Comparison of ENCODE assay signal across 19 cellular contexts in the genomic region with DNA sequence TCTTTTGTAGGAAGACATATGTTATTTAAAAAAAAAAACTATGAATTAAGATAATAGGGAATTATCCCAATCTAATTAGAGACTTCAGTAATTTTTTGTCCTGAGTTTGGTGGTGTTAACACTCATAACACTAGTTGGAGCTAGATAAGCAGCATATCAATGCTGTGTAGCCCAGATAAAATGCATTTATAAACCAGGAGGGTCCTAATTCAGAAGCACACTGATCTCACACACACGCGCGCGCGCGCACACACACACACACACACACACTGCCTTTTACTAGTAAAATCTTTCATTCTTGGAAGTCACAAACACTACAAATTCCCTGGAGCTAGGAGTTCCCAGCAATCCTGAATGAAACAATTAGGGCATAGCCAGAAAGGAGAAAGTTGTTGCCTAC. TPM values are rescaled to one million over a fixed set of nuclear protein-coding genes. Genes with fewer than 3 reads are reported as not detected.
A peak's percentile ranks its signal among the peaks of the same experiment; 100 is the strongest.
DNase-seq lines count a peak whose midpoint lies in the region; ATAC-seq and TF ChIP-seq lines count a peak whose summit lies in the region.
"Had no signal": no experiment of that assay in that cellular context is flagged by ENCODE, and none has a peak within 500 bp of the region (broad histone marks: within the 10 kb centered on the region; RNA-seq: fewer than 3 reads in every experiment).

No MANE protein-coding gene starts in this region.

- H3K27ac ChIP-seq in breast epithelium (no peak overlapping the region), upper lobe of right lung (no peak overlapping the region)
- H3K27ac ChIP-seq: parathyroid adenoma had no signal

- peaks cover 47% of the 10 kb centered on the region for H3K27me3 Mint-ChIP-seq in MCF 10A (ENCODE audit: insufficient read depth, unreplicated experiment)
- peaks cover 26% of the 10 kb centered on the region for H3K27me3 Mint-ChIP-seq in nephron (ENCODE audit: low read depth)

- H3K27ac Mint-ChIP-seq in MCF 10A (ENCODE audit: low read depth, unreplicated experiment) (no peak overlapping the region), nephron (peak overlapping the region; percentile 77 to 96 (median 88))
- H3K27ac Mint-ChIP-seq: CD8-positive, alpha-beta T cell; effector memory CD8-positive, alpha-beta T cell; HFFc6; stimulated activated naive CD8-positive, alpha-beta T cell treated with anti-CD3 and anti-CD28 coated beads, Interleukin-15, Interleukin-2, amounts not matched to agents 100 ng/mL and 50 ng/mL, for 24 hours had no signal

- H3K27me3 ChIP-seq in breast epithelium (peaks cover 4 to 20% of the 10 kb centered on the region in 2 donors), upper lobe of right lung (peaks cover 10% of the 10 kb centered on the region)

- H3K36me3 ChIP-seq in breast epithelium = no peaks in the 10 kb centered on the region
- H3K36me3 ChIP-seq in upper lobe of right lung = no peaks in the 10 kb centered on the region

- H3K4me3 Mint-ChIP-seq in MCF 10A (ENCODE audit: unreplicated experiment) (no peak overlapping the region), nephron (peak overlapping the region; percentile 88 to 97 (median 89))
- H3K4me3 Mint-ChIP-seq: CD8-positive, alpha-beta T cell; effector memory CD8-positive, alpha-beta T cell; HFFc6; stimulated activated naive CD8-positive, alpha-beta T cell treated with anti-CD3 and anti-CD28 coated beads, Interleukin-15, Interleukin-2, amounts not matched to agents 100 ng/mL and 50 ng/mL, for 24 hours had no signal

- POLR2A ChIA-PET in MCF 10A (lab: Yijun Ruan, JAX) = interaction anchor here (0.5 kb wide), 1 partner anchor 50 kb away, joined by 3 read pairs; no protein-coding TSS in a partner anchor

- CTCF ChIA-PET in MCF 10A (lab: Yijun Ruan, JAX) = interaction anchor here (0.6 to 2.6 kb wide), 9 partner anchors 10 to 726 kb away, joined by 3 to 10 read pairs (median 4); no protein-coding TSS in a partner anchor

- no TSS peak for BruUV-seq in MCF 10A (replicated peaks; lab: Mats Ljungman, UMichigan)

- TF ChIP-seq CTCF in breast epithelium (IDR thresholded peaks at IDR 0.05) (no peak), MCF 10A (IDR thresholded peaks at IDR 0.05; ENCODE audit: unreplicated experiment) (no peak), nephron (IDR thresholded peaks at IDR 0.05; ENCODE audit: unreplicated experiment in 3 of 3) (no peak), upper lobe of right lung (IDR thresholded peaks at IDR 0.05) (no peak)

- H3K9me3 Mint-ChIP-seq in MCF 10A (ENCODE audit: unreplicated experiment) (no peaks in the 10 kb centered on the region), nephron (peaks cover 2% of the 10 kb centered on the region)
- H3K9me3 Mint-ChIP-seq: CD8-positive, alpha-beta T cell; stimulated activated naive CD8-positive, alpha-beta T cell treated with anti-CD3 and anti-CD28 coated beads, Interleukin-15, Interleukin-2, amounts not matched to agents 100 ng/mL and 50 ng/mL, for 24 hours had no signal

- ATAC-seq in upper lobe of right lung (no peak), GM19351 (IDR thresholded peaks at IDR 0.05; ENCODE audit: unreplicated experiment) (no peak)
- ATAC-seq: CD8-positive, alpha-beta T cell; effector memory CD8-positive, alpha-beta T cell had no signal

- no peak for DNase-seq in breast epithelium (ENCODE audit: low spot score in 2 of 2)
- no peak for DNase-seq in MCF 10A (ENCODE audit: unreplicated experiment)
- DNase-seq in globus pallidus (ENCODE audit: low spot score) = peak; percentile 59
- no peak for DNase-seq in upper lobe of right lung
- DNase-seq in NCI-H526 (lab: John Stamatoyannopoulos, UW) = no peak
- no peak for DNase-seq in epidermal melanocyte (ENCODE audit: insufficient read length, low spot score)
- DNase-seq: activated gamma-delta T cell treated with Interleukin-2 at 50 U/mL for 16 hours; CD8-positive, alpha-beta T cell; effector memory CD8-positive, alpha-beta T cell; HFFc6; Karpas-422; NCI-H1694; NCI-H510A treated with DMSO at 0.1 percent for 48 hours; stimulated activated CD4-positive, alpha-beta T cell treated with anti-CD3 and anti-CD28 coated beads, Interleukin-12 subunit alpha, Interleukin-12 subunit beta, amount 100 ng/mL, for 4 hours had no signal

- TF ChIP-seq POLR2A in breast epithelium (IDR thresholded peaks at IDR 0.05) = no peak

- intact Hi-C loops in breast epithelium (cut with DNase I; ENCODE audit: low total_unique reads) = no loop called here
- intact Hi-C loops in MCF 10A (cut with micrococcal nuclease) = loop anchor here (2.0 kb wide), 1 partner anchor 379 kb away; no protein-coding TSS in a partner anchor
- intact Hi-C loops in upper lobe of right lung (cut with DNase I) = no loop called here

- no peaks in the 10 kb centered on the region for H3K36me3 Mint-ChIP-seq in MCF 10A (ENCODE audit: insufficient read depth, unreplicated experiment)
- H3K36me3 Mint-ChIP-seq in nephron (ENCODE audit: low read depth) = peaks cover 4% of the 10 kb centered on the region
- H3K36me3 Mint-ChIP-seq: CD8-positive, alpha-beta T cell had no signal

- H3K4me1 Mint-ChIP-seq in MCF 10A (ENCODE audit: insufficient read depth, unreplicated experiment) (peaks cover 6% of the 10 kb centered on the region), nephron (peaks cover 14% of the 10 kb centered on the region)

- H3K9me3 ChIP-seq in breast epithelium = no peaks in the 10 kb centered on the region
- H3K9me3 ChIP-seq in upper lobe of right lung = no peaks in the 10 kb centered on the region

- H3K4me3 ChIP-seq in breast epithelium = peak overlapping the region in 2 of 3 donors; percentile 66 to 86
- peak overlapping the region; percentile 56 for H3K4me3 ChIP-seq in upper lobe of right lung

- no peaks in the 10 kb centered on the region for H3K4me1 ChIP-seq in breast epithelium
- H3K4me1 ChIP-seq in upper lobe of right lung = no peaks in the 10 kb centered on the region
- H3K4me1 ChIP-seq: parathyroid adenoma had no signal

RNA-seq across cellular contexts. Expression of gene UNC5C, which starts 3.2 kb away (rescaled TPM):
- 10 to 100 TPM in 1 of 3 donors, 1 to 10 TPM in 2; 6.2 to 20.9 (median 6.2) TPM for total RNA-seq in breast epithelium
- total RNA-seq in MCF 10A (2022) = not detected in 2 replicates
- 6.7 TPM for total RNA-seq in upper lobe of right lung
- total RNA-seq: CD8-positive, alpha-beta T cell; HFFc6; mononuclear cell had no signal
